ENCODE assay signal across 1 cellular context in genomic region chr2:238839428-238839827, GRCh38.
TF ChIP-seq lines count a peak whose summit lies in the region.

No MANE protein-coding gene starts in this region.

TF ChIP-seq in GM23338, 12 proteins besides CTCF, POLR2A, EP300 and RAD21 (continued from another document):
- no peak for TF ChIP-seq ETS1 (IDR thresholded peaks at IDR 0.05)
- no peak for TF ChIP-seq REST (IDR thresholded peaks at IDR 0.05; ENCODE audit: unreplicated experiment)
- TF ChIP-seq ZNF114 (CRISPR knock-in tag; IDR thresholded peaks at IDR 0.05) = no peak
- TF ChIP-seq EZH2phosphoT487 (IDR thresholded peaks at IDR 0.05; ENCODE audit: unreplicated experiment) = no peak
